In the genomic region with DNA sequence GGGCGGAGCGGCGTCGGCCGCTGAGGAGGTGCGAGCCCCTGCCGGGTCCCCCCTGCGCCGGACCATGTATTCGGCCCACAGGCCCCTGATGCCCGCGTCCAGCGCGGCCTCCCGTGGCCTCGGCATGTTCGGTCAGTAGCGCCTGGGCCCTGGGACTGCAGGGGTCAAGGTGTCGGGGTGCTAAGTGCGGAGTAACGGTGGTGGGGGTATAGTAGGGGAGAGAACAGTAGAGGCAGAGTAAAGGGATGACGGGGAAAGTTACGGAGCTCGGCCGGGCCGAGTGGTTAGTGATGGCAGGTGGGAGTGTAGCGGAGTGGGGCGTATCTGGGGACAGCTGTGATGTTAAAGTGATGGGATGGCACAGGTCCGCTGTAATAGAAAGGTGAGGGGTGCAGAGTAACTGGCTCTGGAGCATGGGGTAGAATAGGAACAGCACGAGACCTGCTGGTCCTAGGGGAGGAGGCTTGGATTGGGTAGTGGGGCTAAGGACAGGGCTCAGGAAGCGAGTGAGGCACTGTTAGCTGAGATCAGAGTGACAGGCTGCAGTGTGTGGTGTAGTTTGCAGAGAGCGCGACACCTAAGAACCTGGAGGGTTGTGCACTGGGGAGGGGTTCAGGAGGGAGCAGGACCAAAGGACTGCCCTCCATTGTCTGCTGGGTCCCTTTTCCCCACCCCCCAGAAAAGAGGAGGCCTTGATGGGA, we compare ENCODE assay signal across 8 cellular contexts. TPM values are rescaled to one million over a fixed set of nuclear protein-coding genes. Genes with fewer than 3 reads are reported as not detected.
DNase-seq lines count a peak whose midpoint lies in the region; ATAC-seq, FAIRE-seq and TF ChIP-seq lines count a peak whose summit lies in the region.

No MANE protein-coding gene starts in this region.

- intact Hi-C loops in K562 (cut with micrococcal nuclease) (no loop called here), right lobe of liver (cut with DNase I) (loop anchor here in 1 of 2 donors (5.0 kb wide), 1 partner anchor 32 kb away; no protein-coding TSS in a partner anchor)

- H3K79me2 ChIP-seq in Loucy (ENCODE audit: insufficient read depth, low read length) (peaks cover 29% of the 10 kb centered on the region), K562 (ENCODE audit: control insufficient read depth, insufficient read depth, low read length) (peaks cover 59% of the 10 kb centered on the region)

- TSS peak; percentile 41 for BruUV-seq in K562 (replicated peaks; lab: Mats Ljungman, UMichigan)

- H3K9me1 ChIP-seq in K562 (ENCODE audit: control insufficient read depth, insufficient read depth, low read length) = no peaks in the 10 kb centered on the region

- no peaks in the 10 kb centered on the region for H3K27me3 ChIP-seq in GM06990 (replicated peaks; ENCODE audit: control insufficient read depth, insufficient read depth, low read length)
- H3K27me3 ChIP-seq in Loucy (ENCODE audit: insufficient read depth, low read length, poor library complexity, severe bottlenecking) = no peaks in the 10 kb centered on the region
- no peaks in the 10 kb centered on the region; a peak in 1 of 5 replicates for H3K27me3 ChIP-seq in K562 (ENCODE audit: control insufficient read depth in 2 of 2, insufficient read depth in 2 of 2, low read length in 2 of 2)
- H3K27me3 ChIP-seq in right lobe of liver = no peaks in the 10 kb centered on the region
- H3K27me3 ChIP-seq in tibial nerve = no peaks in the 10 kb centered on the region

- H3K4me2 ChIP-seq in Loucy (ENCODE audit: low read depth, low read length, poor library complexity, severe bottlenecking) (peak overlapping the region; percentile 83), K562 (ENCODE audit: insufficient read depth, low read length) (peak overlapping the region; percentile 83)

- peak overlapping the region; percentile 76 for H3K9ac ChIP-seq in Loucy (ENCODE audit: low read depth, low read length, poor library complexity, severe bottlenecking)
- H3K9ac ChIP-seq in K562 (ENCODE audit: insufficient read depth in 1 of 2, low read depth in 2 of 2, low read length in 2 of 2) = peak overlapping the region; percentile 70 to 94

- no peak for TF ChIP-seq POLR2A in K562 (conservative IDR thresholded peaks at IDR 0.05)
- no peak for TF ChIP-seq POLR2A in right lobe of liver (IDR thresholded peaks at IDR 0.05)
- TF ChIP-seq POLR2A in tibial nerve (IDR thresholded peaks at IDR 0.05) = no peak

- WGBS in K562 (ENCODE audit: insufficient coverage, low coverage, missing lambda C conversion rate) = 4% methylated on average over 15 of the region's 33 CpGs
- 8% methylated on average over 28 of the region's 33 CpGs for WGBS in right lobe of liver (ENCODE audit: insufficient coverage, low coverage, low lambda C conversion rate, missing lambda C conversion rate)
- 2 to 4% methylated on average over 29 to 33 of the region's 33 CpGs for WGBS in tibial nerve, 2 donors

- ATAC-seq in K562 = no peak
- ATAC-seq in right lobe of liver = no peak
- ATAC-seq in HG03378 (IDR thresholded peaks at IDR 0.05; ENCODE audit: unreplicated experiment) = no peak

- no peak for TF ChIP-seq RAD21 in K562 (CRISPR knock-in tag; conservative IDR thresholded peaks at IDR 0.05 in 1 of 2, IDR thresholded peaks at IDR 0.05 in 1 of 2)

- TF ChIP-seq EP300 in K562 (IDR thresholded peaks at IDR 0.05; ENCODE audit: low read length) = no peak
- TF ChIP-seq EP300 in tibial nerve (IDR thresholded peaks at IDR 0.05) = no peak

- TF ChIP-seq CTCF in GM06990 (IDR thresholded peaks at IDR 0.05; ENCODE audit: insufficient read depth, low read length, poor library complexity, severe bottlenecking) (no peak), Loucy (conservative IDR thresholded peaks at IDR 0.05; ENCODE audit: low read length) (no peak), K562 (IDR thresholded peaks at IDR 0.05 in 2 of 3, conservative IDR thresholded peaks at IDR 0.05 in 1 of 3; ENCODE audit: insufficient read depth in 2 of 3, low read depth in 1 of 3, low read length in 3 of 3) (no peak), right lobe of liver (IDR thresholded peaks at IDR 0.05) (no peak), tibial nerve (IDR thresholded peaks at IDR 0.05) (no peak)

- H3K9me2 ChIP-seq in Loucy (replicated peaks; ENCODE audit: low read depth, low read length) = no peaks in the 10 kb centered on the region

- H3K9me3 ChIP-seq in Loucy (ENCODE audit: insufficient read depth, low read depth, low read length) (no peaks in the 10 kb centered on the region), K562 (replicated peaks; ENCODE audit: control insufficient read depth, insufficient read depth, low read depth, low read length) (no peaks in the 10 kb centered on the region), right lobe of liver (no peaks in the 10 kb centered on the region), tibial nerve (no peaks in the 10 kb centered on the region)

- H2AFZ ChIP-seq in Loucy (ENCODE audit: low read length) (no peak overlapping the region), K562 (ENCODE audit: low read depth, low read length) (no peak overlapping the region)

- CTCF ChIA-PET in K562 (lab: Yijun Ruan, JAX; ENCODE audit: low intra/inter-chr PET ratio) = no interaction called here

- H4K20me1 ChIP-seq in Loucy (ENCODE audit: insufficient read depth, low read length, poor library complexity, severe bottlenecking) (peaks cover 23% of the 10 kb centered on the region), K562 (replicated peaks; ENCODE audit: control insufficient read depth, insufficient read depth, low read length) (0 out of 2 replicates have a peak, but pooled peaks cover 8% of the 10 kb centered on the region)

- POLR2A ChIA-PET in K562 (lab: Yijun Ruan, JAX) = interaction anchor here (1.0 to 1.7 kb wide), 4 partner anchors 10 to 41 kb away, joined by 3 to 4 read pairs (median 4); no protein-coding TSS in a partner anchor

- FAIRE-seq in K562 (lab: Jason Lieb, UNC) = peak; percentile 37

- H3K36me3 ChIP-seq in GM06990 (ENCODE audit: control insufficient read depth, insufficient read depth, low read length) (peaks cover 19% of the 10 kb centered on the region), Loucy (ENCODE audit: insufficient read depth, low read length) (peaks cover 30% of the 10 kb centered on the region; the same call in 1 of the 2 replicates), K562 (ENCODE audit: control insufficient read depth, insufficient read depth, low read length) (peaks cover 33% of the 10 kb centered on the region; the same call in 2 of the 3 replicates), right lobe of liver (peaks cover 0 to 29% (median 18%) of the 10 kb centered on the region in 4 donors), tibial nerve (peaks cover 0 to 30% (median 13%) of the 10 kb centered on the region in 3 donors)

- DNase-seq in GM06990 (ENCODE audit: extremely low read depth, insufficient read length) = no peak
- peak in 1 of 4 experiments; percentile 43 for DNase-seq in K562 (ENCODE audit: extremely low read depth in 1 of 4, low spot score in 3 of 4)
- DNase-seq in right lobe of liver = peak; percentile 54 to 68 (median 58)
- no peak for DNase-seq in tibial nerve (ENCODE audit: low spot score in 2 of 2)
- no peak for DNase-seq in activated gamma-delta T cell (lab: John Stamatoyannopoulos, UW)
- DNase-seq in NCI-H524 treated with DMSO at 0.1 percent for 48 hours (lab: John Stamatoyannopoulos, UW) = no peak

- peaks cover 5% of the 10 kb centered on the region; the same call in 1 of the 2 replicates for H3F3A ChIP-seq in Loucy (ENCODE audit: low read depth)

- H3K27ac ChIP-seq in K562 (ENCODE audit: extremely low read depth, low read depth, low read length) (peak overlapping the region; percentile 56), right lobe of liver (peak overlapping the region in 2 of 3 donors; percentile 50 to 71), tibial nerve (peak overlapping the region; percentile 72 to 96 (median 92))

- peak overlapping the region; percentile 68 for H3K4me3 ChIP-seq in GM06990 (replicated peaks; ENCODE audit: low read depth, low read length)
- H3K4me3 ChIP-seq in Loucy (ENCODE audit: low read length, poor library complexity, severe bottlenecking) = peak overlapping the region; percentile 87
- peak overlapping the region; percentile 63 for H3K4me3 ChIP-seq in K562
- H3K4me3 ChIP-seq in right lobe of liver = peak overlapping the region; percentile 56 to 68 (median 59)
- H3K4me3 ChIP-seq in tibial nerve = peak overlapping the region; percentile 45 to 74 (median 64)

- peaks cover 39% of the 10 kb centered on the region for H3K4me1 ChIP-seq in Loucy (ENCODE audit: insufficient read depth, low read length, poor library complexity, severe bottlenecking)
- peaks cover 39 to 81% of the 10 kb centered on the region in 2 experiments for H3K4me1 ChIP-seq in K562 (replicated peaks in 1 of 2; ENCODE audit: control insufficient read depth in 2 of 2, insufficient read depth in 2 of 2, low read length in 2 of 2)
- peaks cover 0 to 36% (median 11%) of the 10 kb centered on the region in 4 donors for H3K4me1 ChIP-seq in right lobe of liver
- H3K4me1 ChIP-seq in tibial nerve = peaks cover 3 to 56% (median 48%) of the 10 kb centered on the region in 4 donors

- in situ Hi-C loops in K562 (cut with MboI) = no loop called here

RNA-seq across cellular contexts. Expression of a gene that starts 15.7 kb away (rescaled TPM):
- total RNA-seq in K562 (2011; cell fraction: chromatin; rRNA removed; ENCODE audit: low replicate concordance) = 24.1 and 86.8 TPM in 2 replicates
- total RNA-seq in K562 (2011; cell fraction: nucleolus; rRNA removed) = 64.6 and 65.9 TPM in 2 replicates
- total RNA-seq in K562 (2011; cell fraction: nucleoplasm; rRNA removed) = 39.3 and 41.3 TPM in 2 replicates
- 13.6 and 13.7 TPM in 2 replicates for total RNA-seq in K562 (2014; rRNA removed)
- total RNA-seq in K562 (2014; rRNA removed; fragmentation: Illumina TruSeq; extraction: Trizol) = 1.5 and 2.2 TPM in 2 replicates
- total RNA-seq in K562 (2015; rRNA removed; fragmentation: Illumina TruSeq; extraction: Trizol) = 8.6 and 8.7 TPM in 2 replicates
- total RNA-seq in K562 (2021) = 37.6 and 44.7 TPM in 2 replicates
- polyA plus RNA-seq in K562 (2011; rRNA removed) = 3.0 and 5.8 TPM in 2 replicates
- polyA plus RNA-seq in K562 (2011; cell fraction: cytosol; rRNA removed) = 4.3 and 10.0 TPM in 2 replicates
- 37.3 and 64.7 TPM in 2 replicates for polyA plus RNA-seq in K562 (2011; cell fraction: nucleus; rRNA removed)
- 24.4 and 27.9 TPM in 2 replicates for polyA plus RNA-seq in K562 (2012)
- polyA plus RNA-seq in K562 (2014; fragmentation: Illumina TruSeq; extraction: Trizol) = 12.0 and 21.5 TPM in 2 replicates
- polyA plus RNA-seq in K562 (2014; fragmentation: Nextera tagmentation; extraction: Ambion mirVana) = under 1 TPM; 0.07 to 0.13 TPM
- polyA plus RNA-seq in K562 (2014; rRNA removed) = 18.9 and 19.9 TPM in 2 replicates
- 1.8 and 2.4 TPM in 2 replicates for polyA minus RNA-seq in K562 (2011; rRNA and poly(A)+ RNA removed)
- polyA minus RNA-seq in K562 (2011; cell fraction: cytosol; rRNA and poly(A)+ RNA removed) = 12.8 and 21.3 TPM in 2 replicates
- polyA minus RNA-seq in K562 (2011; cell fraction: nucleus; rRNA and poly(A)+ RNA removed) = 14.4 and 16.6 TPM in 2 replicates
- 10 to 100 TPM; 19.9 to 53.6 (median 35.2) TPM for total RNA-seq in right lobe of liver
- 10 to 100 TPM; 27.0 to 74.1 (median 41.3) TPM for total RNA-seq in tibial nerve

RNA-seq across cellular contexts. Expression of a gene that starts 17.1 kb away (rescaled TPM):
- total RNA-seq in K562 (2011; cell fraction: chromatin; rRNA removed; ENCODE audit: low replicate concordance) = 0.30 and 0.67 TPM in 2 replicates
- total RNA-seq in K562 (2011; cell fraction: nucleolus; rRNA removed) = 0.39 and 0.83 TPM in 2 replicates
- 0.76 and 0.81 TPM in 2 replicates for total RNA-seq in K562 (2011; cell fraction: nucleoplasm; rRNA removed)
- total RNA-seq in K562 (2014; rRNA removed) = 0.54 and 1.1 TPM in 2 replicates
- 0.11 and 0.32 TPM in 2 replicates for total RNA-seq in K562 (2014; rRNA removed; fragmentation: Illumina TruSeq; extraction: Trizol)
- total RNA-seq in K562 (2015; rRNA removed; fragmentation: Illumina TruSeq; extraction: Trizol) = 0.94 and 1.1 TPM in 2 replicates
- 1.6 and 1.8 TPM in 2 replicates for total RNA-seq in K562 (2021)
- polyA plus RNA-seq in K562 (2011; rRNA removed) = 0.24 and 0.34 TPM in 2 replicates
- polyA plus RNA-seq in K562 (2011; cell fraction: cytosol; rRNA removed) = 0.41 and 2.0 TPM in 2 replicates
- 0.21 and 0.77 TPM in 2 replicates for polyA plus RNA-seq in K562 (2011; cell fraction: nucleus; rRNA removed)
- polyA plus RNA-seq in K562 (2012) = 1.4 and 1.7 TPM in 2 replicates
- 1.0 and 1.9 TPM in 2 replicates for polyA plus RNA-seq in K562 (2014; fragmentation: Illumina TruSeq; extraction: Trizol)
- polyA plus RNA-seq in K562 (2014; fragmentation: Nextera tagmentation; extraction: Ambion mirVana) = under 1 TPM; 0.10 to 0.18 TPM
- 0.73 and 1.6 TPM in 2 replicates for polyA plus RNA-seq in K562 (2014; rRNA removed)
- polyA minus RNA-seq in K562 (2011; rRNA and poly(A)+ RNA removed) = 0.15 and 0.32 TPM in 2 replicates
- 1.2 TPM in 1 of 2 replicates, not detected in the other for polyA minus RNA-seq in K562 (2011; cell fraction: cytosol; rRNA and poly(A)+ RNA removed)
- 0.40 TPM in 1 of 2 replicates, not detected in the other for polyA minus RNA-seq in K562 (2011; cell fraction: nucleus; rRNA and poly(A)+ RNA removed)
- total RNA-seq in right lobe of liver = under 1 TPM; 0.18 to 0.74 (median 0.21) TPM
- under 1 TPM in 2 of 4 donors, not detected in 2; 0.30 to 0.44 TPM for total RNA-seq in tibial nerve

RNA-seq across cellular contexts. Expression of a gene that starts 17.6 kb away (rescaled TPM):
- total RNA-seq in K562 (2011; cell fraction: chromatin; rRNA removed; ENCODE audit: low replicate concordance) = 3.9 and 24.8 TPM in 2 replicates
- total RNA-seq in K562 (2011; cell fraction: nucleolus; rRNA removed) = 45.0 and 47.0 TPM in 2 replicates
- 16.6 and 17.6 TPM in 2 replicates for total RNA-seq in K562 (2011; cell fraction: nucleoplasm; rRNA removed)
- total RNA-seq in K562 (2014; rRNA removed) (114 and 146 TPM in 2 replicates), K562 (2014; rRNA removed; fragmentation: Illumina TruSeq; extraction: Trizol) (28.7 and 48.0 TPM in 2 replicates), K562 (2015; rRNA removed; fragmentation: Illumina TruSeq; extraction: Trizol) (78.9 and 81.0 TPM in 2 replicates), K562 (2021) (130 and 138 TPM in 2 replicates), right lobe of liver (10 to 100 TPM in 1 of 6 experiments, 1 to 10 TPM in 5; 1.6 to 10.6 (median 5.0) TPM), tibial nerve (1 to 10 TPM; 3.8 to 9.0 (median 8.1) TPM)
- polyA plus RNA-seq in K562 (2011; rRNA removed) (27.5 and 40.8 TPM in 2 replicates), K562 (2014; fragmentation: Illumina TruSeq; extraction: Trizol) (96.7 and 113 TPM in 2 replicates), K562 (2014; fragmentation: Nextera tagmentation; extraction: Ambion mirVana) (10 to 100 TPM; 10.5 to 23.5 TPM), K562 (2014; rRNA removed) (79.6 and 80.6 TPM in 2 replicates)
- 71.5 and 165 TPM in 2 replicates for polyA plus RNA-seq in K562 (2011; cell fraction: cytosol; rRNA removed)
- 47.4 and 73.9 TPM in 2 replicates for polyA plus RNA-seq in K562 (2011; cell fraction: nucleus; rRNA removed)
- polyA plus RNA-seq in K562 (2012) = 83.4 and 102 TPM in 2 replicates
- polyA minus RNA-seq in K562 (2011; rRNA and poly(A)+ RNA removed) = 20.7 and 34.8 TPM in 2 replicates
- 70.3 and 71.1 TPM in 2 replicates for polyA minus RNA-seq in K562 (2011; cell fraction: cytosol; rRNA and poly(A)+ RNA removed)
- 16.8 and 18.9 TPM in 2 replicates for polyA minus RNA-seq in K562 (2011; cell fraction: nucleus; rRNA and poly(A)+ RNA removed)

RNA-seq across cellular contexts. Expression of a gene that starts 28.3 kb away (rescaled TPM):
- 4.7 and 17.0 TPM in 2 replicates for total RNA-seq in K562 (2011; cell fraction: chromatin; rRNA removed; ENCODE audit: low replicate concordance)
- total RNA-seq in K562 (2011; cell fraction: nucleolus; rRNA removed) = 7.8 and 16.2 TPM in 2 replicates
- total RNA-seq in K562 (2011; cell fraction: nucleoplasm; rRNA removed) = 4.7 and 8.2 TPM in 2 replicates
- total RNA-seq in K562 (2014; rRNA removed) = 0.61 TPM in 1 of 2 replicates, not detected in the other
- 0.80 and 0.83 TPM in 2 replicates for total RNA-seq in K562 (2014; rRNA removed; fragmentation: Illumina TruSeq; extraction: Trizol)
- 0.75 and 0.94 TPM in 2 replicates for total RNA-seq in K562 (2015; rRNA removed; fragmentation: Illumina TruSeq; extraction: Trizol)
- 2.8 and 5.5 TPM in 2 replicates for total RNA-seq in K562 (2021)
- polyA plus RNA-seq in K562 (2011; rRNA removed) = 1.3 and 1.8 TPM in 2 replicates
- polyA plus RNA-seq in K562 (2011; cell fraction: cytosol; rRNA removed) = 0.54 and 0.77 TPM in 2 replicates
- polyA plus RNA-seq in K562 (2011; cell fraction: nucleus; rRNA removed) = 16.6 and 17.9 TPM in 2 replicates
- polyA plus RNA-seq in K562 (2012) = 0.91 and 2.6 TPM in 2 replicates
- polyA plus RNA-seq in K562 (2014; fragmentation: Illumina TruSeq; extraction: Trizol) = 1.8 and 2.0 TPM in 2 replicates
- not detected for polyA plus RNA-seq in K562 (2014; fragmentation: Nextera tagmentation; extraction: Ambion mirVana)
- 3.0 and 4.1 TPM in 2 replicates for polyA plus RNA-seq in K562 (2014; rRNA removed)
- polyA minus RNA-seq in K562 (2011; rRNA and poly(A)+ RNA removed) = 1.9 and 2.4 TPM in 2 replicates
- 4.5 TPM in 1 of 2 replicates, not detected in the other for polyA minus RNA-seq in K562 (2011; cell fraction: cytosol; rRNA and poly(A)+ RNA removed)
- 6.6 and 11.7 TPM in 2 replicates for polyA minus RNA-seq in K562 (2011; cell fraction: nucleus; rRNA and poly(A)+ RNA removed)
- under 1 TPM in 3 of 6 experiments, not detected in 3; 0.10 to 0.16 (median 0.12) TPM for total RNA-seq in right lobe of liver
- under 1 TPM in 1 of 4 donors, not detected in 3; 0.20 TPM for total RNA-seq in tibial nerve

RNA-seq across cellular contexts. Expression of a gene that starts 29.9 kb away (rescaled TPM):
- 105 and 266 TPM in 2 replicates for total RNA-seq in K562 (2011; cell fraction: chromatin; rRNA removed; ENCODE audit: low replicate concordance)
- total RNA-seq in K562 (2011; cell fraction: nucleolus; rRNA removed) = 150 and 152 TPM in 2 replicates
- total RNA-seq in K562 (2011; cell fraction: nucleoplasm; rRNA removed) = 89.4 and 93.6 TPM in 2 replicates
- total RNA-seq in K562 (2014; rRNA removed) = 27.1 and 29.8 TPM in 2 replicates
- total RNA-seq in K562 (2014; rRNA removed; fragmentation: Illumina TruSeq; extraction: Trizol) = 19.0 and 20.0 TPM in 2 replicates
- 26.5 and 30.0 TPM in 2 replicates for total RNA-seq in K562 (2015; rRNA removed; fragmentation: Illumina TruSeq; extraction: Trizol)
- total RNA-seq in K562 (2021) = 72.7 and 75.4 TPM in 2 replicates
- polyA plus RNA-seq in K562 (2011; rRNA removed) = 27.0 and 41.5 TPM in 2 replicates
- polyA plus RNA-seq in K562 (2011; cell fraction: cytosol; rRNA removed) = 33.1 and 53.6 TPM in 2 replicates
- polyA plus RNA-seq in K562 (2011; cell fraction: nucleus; rRNA removed) = 142 and 197 TPM in 2 replicates
- polyA plus RNA-seq in K562 (2012) = 34.3 and 44.0 TPM in 2 replicates
- 28.9 and 45.7 TPM in 2 replicates for polyA plus RNA-seq in K562 (2014; fragmentation: Illumina TruSeq; extraction: Trizol)
- under 1 TPM; 0.03 to 0.13 TPM for polyA plus RNA-seq in K562 (2014; fragmentation: Nextera tagmentation; extraction: Ambion mirVana)
- polyA plus RNA-seq in K562 (2014; rRNA removed) = 54.9 and 62.2 TPM in 2 replicates
- 16.2 and 21.5 TPM in 2 replicates for polyA minus RNA-seq in K562 (2011; rRNA and poly(A)+ RNA removed)
- polyA minus RNA-seq in K562 (2011; cell fraction: cytosol; rRNA and poly(A)+ RNA removed) = 31.7 and 33.0 TPM in 2 replicates
- polyA minus RNA-seq in K562 (2011; cell fraction: nucleus; rRNA and poly(A)+ RNA removed) = 30.3 and 43.7 TPM in 2 replicates
- total RNA-seq in right lobe of liver = 10 to 100 TPM; 15.4 to 35.7 (median 30.5) TPM
- 10 to 100 TPM; 30.4 to 42.6 (median 35.1) TPM for total RNA-seq in tibial nerve

Comparison
In these comparisons a context has a peak if more than half of its experiments do, and no peak if none do; other contexts are left out.
1. DNase-seq: peak in right lobe of liver (3 of 3); none in GM06990 (single experiment), tibial nerve (0 of 2), activated gamma-delta T cell (single experiment) and NCI-H524 treated with DMSO at 0.1 percent for 48 hours (single experiment).
2. Peak in every context shown above with its lines, with median percentiles within 50 percentile points of each other: H3K4me3 ChIP-seq and H3K27ac ChIP-seq.